8 cellular contexts compared by ENCODE assay signal in genomic region chr10:87504307-87504666, GRCh38. TPM values are rescaled to one million over a fixed set of nuclear protein-coding genes. Genes with fewer than 3 reads are reported as not detected.
DNase-seq lines count a peak whose midpoint lies in the region; ATAC-seq and TF ChIP-seq lines count a peak whose summit lies in the region.

No MANE protein-coding gene starts in this region.

- H3K4me3 ChIP-seq in A673 (ENCODE audit: low read depth, low read length, poor library complexity, severe bottlenecking) (peak overlapping the region; percentile 91), HUES6 (ENCODE audit: low read depth, low read length) (peak overlapping the region; percentile 90), cardiac fibroblast (replicated peaks in 1 of 2; ENCODE audit: low read depth in 2 of 2, low read length in 2 of 2) (peak overlapping the region; percentile 80 to 88), mucosa of descending colon (peak overlapping the region; percentile 83)

- TF ChIP-seq CTCF in A673 (conservative IDR thresholded peaks at IDR 0.05; ENCODE audit: low read depth, low read length) (no peak), cardiac fibroblast (IDR thresholded peaks at IDR 0.05; ENCODE audit: low read depth, low read length) (no peak), mucosa of descending colon (IDR thresholded peaks at IDR 0.05) (no peak)

- POLR2A ChIA-PET in A673 (lab: Charles Lee; ENCODE audit: low non-redundant PET) = no interaction called here

- H3K4me1 ChIP-seq in A673 (ENCODE audit: insufficient read depth, low read length, poor library complexity, severe bottlenecking) (peaks cover 6% of the 10 kb centered on the region), HUES6 (ENCODE audit: control insufficient read depth, insufficient read depth, low read length) (peaks cover 13% of the 10 kb centered on the region; the same call in 1 of the 2 replicates), mucosa of descending colon (ENCODE audit: low read depth) (peaks cover 13% of the 10 kb centered on the region)

- H3K9ac ChIP-seq in HUES6 (ENCODE audit: low read length) = peak overlapping the region; percentile 75

- DNase-seq in A673 (ENCODE audit: low spot score) = no peak
- DNase-seq in cardiac fibroblast (ENCODE audit: low read depth in 2 of 2) = no peak
- DNase-seq in mucosa of descending colon = no peak
- no peak for DNase-seq in AG20443 (ENCODE audit: low spot score)
- no peak for DNase-seq in DMS114 treated with DMSO at 0.1 percent for 48 hours (lab: John Stamatoyannopoulos, UW; ENCODE audit: unreplicated experiment)

- CTCF ChIA-PET in A673 (lab: Charles Lee) = no interaction called here

- ATAC-seq in mucosa of descending colon (no peak), GM19035 (IDR thresholded peaks at IDR 0.05; ENCODE audit: unreplicated experiment) (no peak), HG02759 (IDR thresholded peaks at IDR 0.05; ENCODE audit: unreplicated experiment) (no peak)

- TSS peak; percentile 74 for BruUV-seq in A673 (replicated peaks; lab: Mats Ljungman, UMichigan)

- H3K27ac ChIP-seq in A673 (ENCODE audit: low read depth, low read length, poor library complexity, severe bottlenecking) = peak overlapping the region; percentile 4
- 0 out of 2 replicates have a peak overlapping the region, but pooled peaks have one; percentile 15 for H3K27ac ChIP-seq in HUES6 (ENCODE audit: low read depth, low read length)

- H3K36me3 ChIP-seq in A673 (ENCODE audit: insufficient read depth, low read length, poor library complexity, severe bottlenecking) (peaks cover 4% of the 10 kb centered on the region), HUES6 (ENCODE audit: control insufficient read depth, insufficient read depth, low read length) (peaks cover 14% of the 10 kb centered on the region), mucosa of descending colon (ENCODE audit: low read depth) (no peaks in the 10 kb centered on the region)

- H3K27me3 ChIP-seq in A673 (replicated peaks; ENCODE audit: insufficient read depth, low read depth, low read length, poor library complexity) (no peaks in the 10 kb centered on the region), HUES6 (ENCODE audit: control insufficient read depth, insufficient read depth, low read length) (no peaks in the 10 kb centered on the region)

- intact Hi-C loops in A673 (cut with micrococcal nuclease; ENCODE audit: unreplicated experiment) (no loop called here), mucosa of descending colon (cut with DNase I, micrococcal nuclease) (no loop called here)

- H3K9me3 ChIP-seq in A673 (ENCODE audit: low read depth, low read length, poor library complexity, severe bottlenecking) = no peaks in the 10 kb centered on the region
- H3K9me3 ChIP-seq in HUES6 (ENCODE audit: control insufficient read depth, insufficient read depth, low read depth, low read length) = no peaks in the 10 kb centered on the region
- no peaks in the 10 kb centered on the region for H3K9me3 ChIP-seq in mucosa of descending colon

RNA-seq across cellular contexts. Expression of gene MINPP1, which starts 0.4 kb away (rescaled TPM):
- total RNA-seq in A673 (2021) = 13.5 and 15.2 TPM in 2 replicates
- total RNA-seq in mucosa of descending colon = 10 to 100 TPM; 12.0 to 28.3 (median 20.8) TPM
